Comparison of ENCODE assay signal across 8 cellular contexts in the genomic region with DNA sequence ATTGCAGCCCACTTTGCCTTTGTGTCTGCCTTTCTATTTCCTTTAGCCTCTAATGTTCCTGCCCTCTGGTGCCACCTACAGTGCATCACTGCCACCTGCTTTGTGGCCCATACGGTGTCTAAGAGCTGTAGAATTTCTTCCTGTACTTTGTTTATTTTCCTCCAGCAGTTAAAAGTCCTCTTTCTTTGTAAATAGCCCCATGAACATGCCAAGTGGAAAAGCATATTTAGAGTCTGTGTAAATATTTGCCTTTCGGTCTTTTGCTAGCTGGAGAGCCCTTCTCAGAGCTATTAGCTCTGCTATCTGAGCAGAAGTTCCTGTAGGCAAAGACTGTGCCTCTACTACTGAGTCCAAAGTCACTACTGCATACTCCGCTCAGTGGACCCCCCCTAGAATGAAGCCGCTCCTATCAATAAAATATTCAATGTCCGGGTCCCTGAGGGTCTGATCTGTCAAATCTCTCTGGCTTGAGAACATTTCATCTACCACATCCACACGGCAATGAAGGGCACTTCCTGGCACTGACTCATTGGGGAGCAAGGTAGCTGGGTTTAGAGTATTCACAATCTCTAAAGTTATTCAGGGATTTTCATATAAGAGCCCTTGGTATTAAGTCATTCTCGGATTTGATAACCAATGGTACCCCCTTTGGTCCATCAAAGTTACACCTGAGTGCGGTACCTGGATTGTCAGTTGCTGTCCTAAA. TPM values are rescaled to one million over a fixed set of nuclear protein-coding genes. Genes with fewer than 3 reads are reported as not detected.
DNase-seq lines count a peak whose midpoint lies in the region; ATAC-seq and TF ChIP-seq lines count a peak whose summit lies in the region.

No MANE protein-coding gene starts in this region.

- peak; percentile 84 for TF ChIP-seq CTCF in PC-3 (conservative IDR thresholded peaks at IDR 0.05; ENCODE audit: low read depth, low read length)
- TF ChIP-seq CTCF in astrocyte of the cerebellum (IDR thresholded peaks at IDR 0.05; ENCODE audit: low read depth, low read length, missing control alignments): peak; percentile 31

- peak; percentile 91 for ATAC-seq in GM19452 (IDR thresholded peaks at IDR 0.05; ENCODE audit: unreplicated experiment)
- ATAC-seq in HG03460 (IDR thresholded peaks at IDR 0.05; ENCODE audit: unreplicated experiment): peak; percentile 92
- peak; percentile 88 for ATAC-seq in PC-3

- no peaks in the 10 kb centered on the region for H3K9me2 ChIP-seq in PC-3 (replicated peaks; ENCODE audit: low read length)

- H3K4me2 ChIP-seq in PC-3 (ENCODE audit: low read length): peak overlapping the region; percentile 37; the same call in 1 of the 2 replicates

- no peaks in the 10 kb centered on the region for H3K36me3 ChIP-seq in PC-3 (ENCODE audit: low read depth, low read length)

- peaks cover 7% of the 10 kb centered on the region for H3K4me1 ChIP-seq in PC-3 (ENCODE audit: insufficient read depth, low read length)

- in situ Hi-C loops in astrocyte of the cerebellum (cut with HindIII; ENCODE audit: low sequenced_read_pairs): no loop called here

- no peaks in the 10 kb centered on the region for H3K27me3 ChIP-seq in PC-3 (ENCODE audit: low read length)

- DNase-seq in DMS53 (lab: John Stamatoyannopoulos, UW) (peak; percentile 91), PC-3 (peak; percentile 78), astrocyte of the cerebellum (ENCODE audit: low read depth) (no peak), myocyte (ENCODE audit: low read depth) (peak; percentile 42), KG1 (lab: John Stamatoyannopoulos, UW) (no peak), A172 (ENCODE audit: low spot score) (no peak)

- CTCF ChIA-PET in PC-3 (lab: Charles Lee): interaction anchor here (0.7 to 1.2 kb wide), 2 partner anchors 70 to 133 kb away, joined by 3 to 5 read pairs; no protein-coding TSS in a partner anchor

- intact Hi-C loops in PC-3 (cut with micrococcal nuclease): loop anchor here (1.0 kb wide), 2 partner anchors 58 to 134 kb away; no protein-coding TSS in a partner anchor

- no peak overlapping the region for H2AFZ ChIP-seq in PC-3 (ENCODE audit: low read length)

- H3K9me3 ChIP-seq in PC-3 (ENCODE audit: low read length): no peaks in the 10 kb centered on the region

- H3K4me3 ChIP-seq in PC-3 (ENCODE audit: low read length) (no peak overlapping the region), astrocyte of the cerebellum (ENCODE audit: low read depth, low read length) (no peak overlapping the region)

- H3K9ac ChIP-seq in PC-3 (ENCODE audit: low read length): no peak overlapping the region

- H3K79me2 ChIP-seq in PC-3 (ENCODE audit: low read length): no peaks in the 10 kb centered on the region

- H4K20me1 ChIP-seq in PC-3 (ENCODE audit: low read length): no peaks in the 10 kb centered on the region

- BruUV-seq in PC-3 (replicated peaks; lab: Mats Ljungman, UMichigan): no TSS peak

- H3F3A ChIP-seq in PC-3 (ENCODE audit: low read length, unreplicated experiment): no peaks in the 10 kb centered on the region

- POLR2A ChIA-PET in PC-3 (lab: Charles Lee; ENCODE audit: unreplicated experiment): interaction anchor here (0.5 kb wide), 1 partner anchor 59 kb away, joined by 3 read pairs; no protein-coding TSS in a partner anchor

- peak overlapping the region; percentile 9; the same call in 1 of the 2 replicates for H3K27ac ChIP-seq in PC-3 (ENCODE audit: low read length)

RNA-seq across cellular contexts. Expression of gene SULT1E1, which starts 36.3 kb away (rescaled TPM):
- total RNA-seq in PC-3 (2014; rRNA removed): not detected in 2 replicates
- total RNA-seq in myocyte: not detected in 2 replicates
- polyA plus RNA-seq in myocyte (2012): not detected
- total RNA-seq in A172 (2014; rRNA removed; shearing (Covaris generic)): not detected in 2 replicates

Comparison
In these comparisons a context has a peak if more than half of its experiments do, and no peak if none do; other contexts are left out.
1. DNase-seq: peak in DMS53 (single experiment), PC-3 (single experiment) and myocyte (single experiment); none in astrocyte of the cerebellum (single experiment), KG1 (single experiment) and A172 (single experiment).
2. Peak in every context shown above with its lines, with median percentiles within 50 percentile points of each other: ATAC-seq.